ENCODE assay signal across 8 cellular contexts in the genomic region with DNA sequence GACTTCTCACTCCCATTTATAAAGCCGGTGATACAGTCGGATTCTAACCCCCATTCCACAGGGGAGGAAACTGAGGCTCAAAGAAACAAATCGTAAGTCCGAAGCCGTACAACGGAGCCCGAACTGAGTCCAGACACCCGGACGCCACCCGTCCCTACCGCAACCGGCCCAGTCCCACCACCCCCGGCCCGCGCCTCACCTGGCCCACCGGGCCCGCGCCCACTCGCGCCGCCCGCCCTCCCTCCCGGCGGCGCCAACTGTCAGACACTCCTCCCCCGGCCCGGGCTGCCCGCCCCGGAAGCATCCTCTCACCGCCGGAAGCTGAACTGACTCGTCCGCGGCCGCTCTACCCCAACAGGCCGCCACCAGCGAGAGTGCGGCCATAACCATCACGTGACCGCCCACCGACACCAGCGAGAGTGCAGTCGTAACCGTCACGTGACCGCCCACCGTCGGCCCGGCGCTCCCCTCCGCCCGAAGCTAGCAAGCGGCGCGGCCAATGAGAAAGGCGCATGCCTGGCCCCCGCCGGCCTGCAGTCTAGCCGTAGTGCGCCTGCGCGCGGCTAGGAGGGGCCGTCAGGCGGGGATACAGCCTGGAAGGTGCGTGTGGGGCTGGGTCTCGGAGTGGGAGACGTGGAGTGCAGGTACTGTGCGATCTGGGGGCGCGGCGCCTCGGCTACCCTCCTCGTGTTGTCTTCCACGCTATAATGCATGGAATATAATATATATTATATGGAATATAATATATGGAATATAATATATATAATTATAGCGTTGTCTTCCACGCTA. TPM values are rescaled to one million over a fixed set of nuclear protein-coding genes. Genes with fewer than 3 reads are reported as not detected.
DNase-seq lines count a peak whose midpoint lies in the region; ATAC-seq lines count a peak whose summit lies in the region.

A gene with protein sequence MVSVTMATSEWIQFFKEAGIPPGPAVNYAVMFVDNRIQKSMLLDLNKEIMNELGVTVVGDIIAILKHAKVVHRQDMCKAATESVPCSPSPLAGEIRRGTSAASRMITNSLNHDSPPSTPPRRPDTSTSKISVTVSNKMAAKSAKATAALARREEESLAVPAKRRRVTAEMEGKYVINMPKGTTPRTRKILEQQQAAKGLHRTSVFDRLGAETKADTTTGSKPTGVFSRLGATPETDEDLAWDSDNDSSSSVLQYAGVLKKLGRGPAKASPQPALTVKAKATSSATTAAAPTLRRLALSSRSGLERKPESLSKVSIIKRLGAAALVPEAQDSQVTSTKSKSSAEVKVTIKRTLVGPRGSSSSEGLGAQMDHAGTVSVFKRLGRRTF (minus strand): TSS at position 273 of the 789 bp plus-strand sequence. CDS start 6,540 bp downstream, outside the sequence.
A gene with protein sequence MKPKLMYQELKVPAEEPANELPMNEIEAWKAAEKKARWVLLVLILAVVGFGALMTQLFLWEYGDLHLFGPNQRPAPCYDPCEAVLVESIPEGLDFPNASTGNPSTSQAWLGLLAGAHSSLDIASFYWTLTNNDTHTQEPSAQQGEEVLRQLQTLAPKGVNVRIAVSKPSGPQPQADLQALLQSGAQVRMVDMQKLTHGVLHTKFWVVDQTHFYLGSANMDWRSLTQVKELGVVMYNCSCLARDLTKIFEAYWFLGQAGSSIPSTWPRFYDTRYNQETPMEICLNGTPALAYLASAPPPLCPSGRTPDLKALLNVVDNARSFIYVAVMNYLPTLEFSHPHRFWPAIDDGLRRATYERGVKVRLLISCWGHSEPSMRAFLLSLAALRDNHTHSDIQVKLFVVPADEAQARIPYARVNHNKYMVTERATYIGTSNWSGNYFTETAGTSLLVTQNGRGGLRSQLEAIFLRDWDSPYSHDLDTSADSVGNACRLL (plus strand): TSS at position 571 of the 789 bp plus-strand sequence. CDS start 17,789 bp downstream, outside the sequence.

- no peaks in the 10 kb centered on the region for H3K9me3 ChIP-seq in BLaER1 treated with 17β-estradiol and CSF1 and Interleukin-3, amounts not matched to agents 10 nM and 100 nM (replicated peaks in 1 of 11)

- ATAC-seq in GM19351 (IDR thresholded peaks at IDR 0.05; ENCODE audit: unreplicated experiment): peak; percentile 94
- peak; percentile 91 for ATAC-seq in HG03521 (IDR thresholded peaks at IDR 0.05; ENCODE audit: unreplicated experiment)
- peak; percentile 98 for ATAC-seq in left lobe of liver

- peaks cover 0 to 5% (median 2%) of the 10 kb centered on the region in 11 experiments; a peak in 6 of 22 replicates for H3K36me3 ChIP-seq in BLaER1 treated with 17β-estradiol and CSF1 and Interleukin-3, amounts not matched to agents 10 nM and 100 nM

- no peaks in the 10 kb centered on the region for H3K27me3 ChIP-seq in BLaER1 treated with 17β-estradiol and CSF1 and Interleukin-3, amounts not matched to agents 10 nM and 100 nM

- peak within 1 kb of the TSS; percentile 77 to 90 (median 86) for H3K9ac ChIP-seq in BLaER1 treated with 17β-estradiol and CSF1 and Interleukin-3, amounts not matched to agents 10 nM and 100 nM

- peak; percentile 100 for DNase-seq in NCI-H748 (lab: John Stamatoyannopoulos, UW; ENCODE audit: unreplicated experiment)
- DNase-seq in activated CD4-positive, alpha-beta T cell treated with anti-CD3 and anti-CD28 coated beads, Interleukin-2, amount 50 U/mL, for 1 hour: peak; percentile 97
- peak; percentile 99 for DNase-seq in dedifferentiated amniotic fluid mesenchymal stem cell (ENCODE audit: extremely low spot score)
- DNase-seq in left lobe of liver (ENCODE audit: low spot score): peak; percentile 99
- DNase-seq in stimulated activated CD4-positive, alpha-beta T cell treated with anti-CD3 and anti-CD28 coated beads, Interleukin-2, amount 100 ng/mL, for 4 hours (ENCODE audit: low read depth): peak; percentile 99

- H3K4me2 ChIP-seq in BLaER1 treated with 17β-estradiol and CSF1 and Interleukin-3, amounts not matched to agents 10 nM and 100 nM: peak within 1 kb of the TSS; percentile 90 to 96 (median 93)

- peaks cover 19 to 48% (median 22%) of the 10 kb centered on the region in 10 experiments for H3K4me1 ChIP-seq in BLaER1 treated with 17β-estradiol and CSF1 and Interleukin-3, amounts not matched to agents 10 nM and 100 nM

- H3K4me3 ChIP-seq in BLaER1 treated with 17β-estradiol and CSF1 and Interleukin-3, amounts not matched to agents 10 nM and 100 nM: peak within 1 kb of the TSS; percentile 73 to 84 (median 78)

- peak within 1 kb of the TSS; percentile 65 to 84 (median 76); a peak in 21 of 22 replicates for H3K27ac ChIP-seq in BLaER1 treated with 17β-estradiol and CSF1 and Interleukin-3, amounts not matched to agents 10 nM and 100 nM

- H4K20me1 ChIP-seq in BLaER1 treated with 17β-estradiol and CSF1 and Interleukin-3, amounts not matched to agents 10 nM and 100 nM: peaks cover 0 to 15% (median 3%) of the 10 kb centered on the region in 11 experiments; a peak in 9 of 22 replicates

RNA-seq across cellular contexts. Expression of the first gene that starts in this region (rescaled TPM):
- 6.7 TPM for total RNA-seq in left lobe of liver

RNA-seq across cellular contexts. Expression of the second gene that starts in this region (rescaled TPM):
- total RNA-seq in left lobe of liver: 104 TPM

Comparison
In these comparisons a context has a peak if more than half of its experiments do, and no peak if none do; other contexts are left out.
1. Peak in every context shown above with its lines: DNase-seq, ATAC-seq, H3K4me3 ChIP-seq and H3K27ac ChIP-seq.